Comparison of ENCODE assay signal across 8 cellular contexts in the genomic region with DNA sequence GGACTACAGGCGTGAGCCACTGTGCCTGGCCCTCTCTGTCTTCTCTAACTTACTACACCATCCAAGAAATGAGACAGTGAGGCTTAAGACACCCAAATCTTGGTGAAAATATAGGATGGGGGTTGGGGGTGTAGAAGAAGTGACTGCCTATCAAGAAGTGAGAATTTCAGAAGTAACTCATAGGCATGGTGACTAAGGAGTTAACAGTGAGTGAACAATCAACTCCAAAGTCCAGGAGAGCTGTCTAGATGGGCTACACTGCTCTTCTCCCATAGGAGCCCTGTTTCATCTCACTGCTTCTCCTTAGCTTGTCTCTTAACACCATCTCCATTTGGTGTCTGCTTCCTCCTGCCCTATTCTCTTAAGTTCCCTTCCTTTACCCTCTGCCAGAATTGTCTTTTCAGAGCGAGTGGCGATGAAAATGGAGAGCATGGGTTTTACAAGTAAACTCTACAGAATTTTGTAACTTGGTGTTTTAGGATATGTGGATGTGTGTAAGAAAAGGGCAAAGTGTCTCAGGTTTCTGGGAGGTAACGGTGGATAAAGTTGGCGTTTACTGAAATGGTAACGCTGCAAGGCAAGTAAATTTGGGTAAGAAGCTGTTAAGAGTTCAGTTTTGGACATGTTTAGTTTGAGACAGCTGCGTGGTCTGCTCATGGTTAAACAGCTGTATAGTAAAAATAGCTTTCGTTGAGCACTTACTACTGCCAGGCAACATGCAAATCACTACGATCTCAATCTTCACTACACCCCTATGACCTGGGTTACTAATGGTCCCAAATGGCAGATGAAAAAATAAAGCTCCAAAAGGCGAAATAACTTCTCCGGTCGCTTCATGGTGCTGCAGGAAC. TPM values are rescaled to one million over a fixed set of nuclear protein-coding genes. Genes with fewer than 3 reads are reported as not detected.
DNase-seq lines count a peak whose midpoint lies in the region; ATAC-seq and TF ChIP-seq lines count a peak whose summit lies in the region.

No MANE protein-coding gene starts in this region.

- peak overlapping the region; percentile 100 for H3K27ac Mint-ChIP-seq in type B pancreatic cell

- ATAC-seq in GM21737 (IDR thresholded peaks at IDR 0.05; ENCODE audit: unreplicated experiment) (peak; percentile 52), lower lobe of right lung (peak; percentile 5 to 24)

- TF ChIP-seq CTCF in KMS-11 (conservative IDR thresholded peaks at IDR 0.05; ENCODE audit: low read depth, low read length), result no peak
- no peak for TF ChIP-seq CTCF in cardiac fibroblast (IDR thresholded peaks at IDR 0.05; ENCODE audit: low read depth, low read length)
- TF ChIP-seq CTCF in lower lobe of right lung (IDR thresholded peaks at IDR 0.05), result no peak
- TF ChIP-seq CTCF in type B pancreatic cell (conservative IDR thresholded peaks at IDR 0.05), result no peak

- H3K4me2 ChIP-seq in KMS-11, result peak overlapping the region; percentile 49

- H3K27ac ChIP-seq in KMS-11 (peak overlapping the region; percentile 81), lower lobe of right lung (peak overlapping the region; percentile 96)

- peaks cover 6% of the 10 kb centered on the region for H3K9me3 Mint-ChIP-seq in type B pancreatic cell

- DNase-seq in cardiac fibroblast (ENCODE audit: low read depth in 2 of 2) (peak; percentile 28 to 37), lower lobe of right lung (no peak), type B pancreatic cell (ENCODE audit: extremely low spot score, unreplicated experiment) (no peak), NCI-H2081 treated with DMSO at 0.1 percent for 48 hours (lab: John Stamatoyannopoulos, UW) (no peak), NCI-H345 treated with DMSO at 0.1 percent for 48 hours (lab: John Stamatoyannopoulos, UW; ENCODE audit: unreplicated experiment) (no peak)

- H3K36me3 ChIP-seq in ES-I3 (ENCODE audit: insufficient read depth, low read length) (no peaks in the 10 kb centered on the region), KMS-11 (ENCODE audit: insufficient read depth) (no peaks in the 10 kb centered on the region), lower lobe of right lung (peaks cover 23% of the 10 kb centered on the region)

- peak overlapping the region; percentile 24 for H3K4me3 ChIP-seq in KMS-11 (IDR thresholded peaks at IDR 0.05; ENCODE audit: insufficient read depth, low read depth, low read length)
- peak overlapping the region; percentile 78 to 84 for H3K4me3 ChIP-seq in cardiac fibroblast (replicated peaks in 1 of 2; ENCODE audit: low read depth in 2 of 2, low read length in 2 of 2)
- H3K4me3 ChIP-seq in lower lobe of right lung, result peak overlapping the region; percentile 86

- peaks cover 26% of the 10 kb centered on the region for H3K79me2 ChIP-seq in KMS-11 (ENCODE audit: insufficient read depth, low read depth)

- H3K9ac ChIP-seq in ES-I3 (ENCODE audit: low read depth, low read length) (peak overlapping the region; percentile 85), KMS-11 (peak overlapping the region; percentile 78)

- no peaks in the 10 kb centered on the region for H4K20me1 ChIP-seq in KMS-11 (ENCODE audit: insufficient read depth)

- H3K9me3 ChIP-seq in ES-I3 (ENCODE audit: control insufficient read depth, insufficient read depth, low read length) (no peaks in the 10 kb centered on the region), lower lobe of right lung (no peaks in the 10 kb centered on the region)

- peak overlapping the region; percentile 98 for H3K4me3 Mint-ChIP-seq in type B pancreatic cell

- H3K4me1 Mint-ChIP-seq in type B pancreatic cell (ENCODE audit: unreplicated experiment), result peaks cover 23% of the 10 kb centered on the region

- H3K27me3 ChIP-seq in KMS-11 (ENCODE audit: insufficient read depth, low read depth) (no peaks in the 10 kb centered on the region), lower lobe of right lung (ENCODE audit: low read depth) (no peaks in the 10 kb centered on the region)

- no peaks in the 10 kb centered on the region for H3K27me3 Mint-ChIP-seq in type B pancreatic cell

- intact Hi-C loops in lower lobe of right lung (cut with DNase I), result no loop called here

- peak overlapping the region; percentile 74 for H2AFZ ChIP-seq in KMS-11 (ENCODE audit: low read depth)

- H3K4me1 ChIP-seq in ES-I3 (ENCODE audit: insufficient read depth, low read length) (no peaks in the 10 kb centered on the region), KMS-11 (ENCODE audit: low read depth, poor library complexity, severe bottlenecking) (peaks cover 15% of the 10 kb centered on the region), lower lobe of right lung (peaks cover 20% of the 10 kb centered on the region)

- H3K36me3 Mint-ChIP-seq in type B pancreatic cell, result peaks cover 31% of the 10 kb centered on the region

RNA-seq across cellular contexts. Expression of a gene that starts 22.5 kb away (rescaled TPM):
- total RNA-seq in lower lobe of right lung (not detected), type B pancreatic cell (ENCODE audit: low replicate concordance) (4.1 and 12.4 TPM in 2 replicates)

Comparison
In these comparisons a context has a peak if more than half of its experiments do, and no peak if none do; other contexts are left out.
1. H3K4me3 ChIP-seq: peak in every context shown above with its lines; median percentile 86 in lower lobe of right lung; 81 in cardiac fibroblast; 24 in KMS-11.
2. DNase-seq: peak in cardiac fibroblast (2 of 2); none in lower lobe of right lung (single experiment), type B pancreatic cell (single experiment), NCI-H2081 treated with DMSO at 0.1 percent for 48 hours (single experiment) and NCI-H345 treated with DMSO at 0.1 percent for 48 hours (single experiment).